16 cellular contexts compared by ENCODE assay signal in the genomic region with DNA sequence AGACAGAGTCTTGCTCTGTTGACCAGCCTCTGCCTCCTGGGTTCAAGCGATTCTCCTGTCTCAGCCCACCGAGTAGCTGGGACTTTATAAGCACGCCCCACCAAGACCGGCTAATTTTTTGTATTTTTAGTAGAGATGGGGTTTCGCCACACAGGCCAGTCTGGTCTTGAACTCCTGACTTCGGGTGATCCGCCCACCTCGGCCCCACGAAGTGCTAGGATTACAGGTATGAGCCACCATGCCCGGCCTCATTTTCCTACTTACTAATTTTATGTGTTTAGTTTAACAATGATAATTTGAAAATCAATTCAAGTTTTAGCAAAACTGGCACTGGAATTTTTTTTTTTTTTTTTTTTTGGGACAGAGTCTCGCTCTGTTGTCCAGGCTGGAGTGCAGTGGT.
"Had no signal": no experiment of that assay in that cellular context is flagged by ENCODE, and none has a peak within 500 bp of the region (broad histone marks: within the 10 kb centered on the region; RNA-seq: fewer than 3 reads in every experiment).

No MANE protein-coding gene starts in this region.

- H3K9me3 ChIP-seq: tibial nerve, uterus had no signal

- H2AFZ ChIP-seq: parathyroid adenoma had no signal

- H3K36me3 ChIP-seq: uterus had no signal

- ATAC-seq: activated CD8-positive, alpha-beta T cell treated with anti-CD3 and anti-CD28 coated beads, Interleukin-2, amount 10 ng/mL, durations not matched to agents 7 days and 5 days; natural killer cell; T-cell had no signal

- DNase-seq: activated CD4-positive, alpha-beta T cell treated with anti-CD3 and anti-CD28 coated beads, Interleukin-2, amount 10 ng/mL, durations not matched to agents 24 days and 14 days; activated CD4-positive, CD25-positive, alpha-beta regulatory T cell; activated CD8-positive, alpha-beta T cell treated with anti-CD3 and anti-CD28 coated beads, Interleukin-2, amount 10 ng/mL, durations not matched to agents 7 days and 5 days; activated effector memory CD4-positive, alpha-beta T cell treated with anti-CD3 and anti-CD28 coated beads, Interleukin-2, amount 50 U/mL, for 16 hours; activated naive CD4-positive, alpha-beta T cell treated with anti-CD3 and anti-CD28 coated beads, Interleukin-2, amount 50 U/mL, for 16 hours; activated T-cell treated with anti-CD3 and anti-CD28 coated beads, Interleukin-2, amount 50 U/mL, for 48 hours; aorta; cortex of kidney; natural killer cell; stimulated activated CD4-positive, alpha-beta T cell treated with anti-CD3 and anti-CD28 coated beads, Interleukin-4, amount 100 ng/mL, for 4 hours; stimulated activated naive CD4-positive, alpha-beta T cell treated with Interleukin-2 at 50 U/mL for 16 hours; substantia nigra; T-cell; uterus had no signal

- H3K4me3 ChIP-seq: tibial nerve, uterus had no signal

- H3K79me2 ChIP-seq: parathyroid adenoma had no signal

- H3K27me3 ChIP-seq: tibial nerve, uterus had no signal

- H3K9ac ChIP-seq: parathyroid adenoma had no signal

- H3K27ac ChIP-seq: parathyroid adenoma had no signal
